Comparison of ENCODE assay signal across 23 cellular contexts in the genomic region with DNA sequence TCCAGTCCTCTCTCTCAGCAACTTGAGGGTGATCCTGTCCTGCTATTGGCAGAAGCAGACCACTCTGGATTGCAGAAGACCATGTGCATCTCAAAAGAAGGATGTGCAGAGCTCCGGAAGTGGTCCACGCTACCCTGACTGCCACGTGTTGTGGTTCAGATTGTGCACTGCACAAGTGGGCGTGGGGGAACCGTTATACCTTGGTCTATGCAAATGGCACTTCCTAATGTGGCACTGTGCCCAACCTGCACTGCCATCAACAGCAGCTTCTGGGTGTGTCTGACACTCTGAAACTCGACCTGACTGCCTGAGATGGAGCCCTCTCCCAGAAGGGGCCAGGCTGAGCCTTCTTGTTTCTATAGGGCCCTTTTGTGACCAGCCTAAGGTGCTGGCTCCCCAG.
DNase-seq lines count a peak whose midpoint lies in the region; ATAC-seq and TF ChIP-seq lines count a peak whose summit lies in the region.
"Had no signal": no experiment of that assay in that cellular context is flagged by ENCODE, and none has a peak within 500 bp of the region (broad histone marks: within the 10 kb centered on the region; RNA-seq: fewer than 3 reads in every experiment).

No MANE protein-coding gene starts in this region.

- no peaks in the 10 kb centered on the region for H4K20me1 ChIP-seq in DND-41 (ENCODE audit: insufficient read depth, low read length)

- H2AFZ ChIP-seq in DND-41 (ENCODE audit: low read depth, low read length): no peak overlapping the region

- DNase-seq in NCI-H524 (lab: John Stamatoyannopoulos, UW) (peak; percentile 17 to 76), NCI-H524 treated with DMSO at 0.1 percent for 48 hours (lab: John Stamatoyannopoulos, UW) (no peak), DND-41 (peak; percentile 9), NAMALWA (ENCODE audit: low spot score) (peak; percentile 36), RPMI8226 (peak; percentile 50), cerebellar cortex (ENCODE audit: low spot score) (no peak), WTC11 (ENCODE audit: low spot score) (no peak), NOMO-1 treated with DMSO at 0.1 percent for 48 hours (lab: John Stamatoyannopoulos, UW; ENCODE audit: unreplicated experiment) (no peak)
- DNase-seq: ACHN; activated CD4-positive, alpha-beta T cell treated with anti-CD3 and anti-CD28 coated beads, Interleukin-2, amount 50 U/mL, for 4 hours; activated CD8-positive, alpha-beta memory T cell treated with anti-CD3 and anti-CD28 coated beads, Interleukin-2, amount 50 U/mL, for 4 hours; activated naive CD4-positive, alpha-beta T cell treated with anti-CD3 and anti-CD28 coated beads for 36 hours; H7; left ventricle myocardium superior; NCI-H1436 treated with DMSO at 0.1 percent for 48 hours; posterior cingulate gyrus; right cardiac atrium; stimulated activated CD4-positive, alpha-beta T cell treated with anti-CD3 and anti-CD28 coated beads, Interleukin-2, amount 100 ng/mL, for 48 hours; upper lobe of right lung had no signal

- H3K36me3 ChIP-seq in DND-41 (ENCODE audit: insufficient read depth, low read length): no peaks in the 10 kb centered on the region
- H3K36me3 ChIP-seq: suprapubic skin, upper lobe of right lung had no signal

- no peak overlapping the region for H3K27ac Mint-ChIP-seq in WTC11
- H3K27ac Mint-ChIP-seq: activated naive CD4-positive, alpha-beta T cell treated with anti-CD3 and anti-CD28 coated beads for 36 hours; activated T-helper 1 cell treated with anti-CD3 and anti-CD28 coated beads, Interleukin-12 subunit alpha, Interleukin-12 subunit beta, Interleukin-2, Interleukin-4 antibody, amounts not matched to agents 30 ng/mL and 10 ng/mL and 1 ng/mL, durations not matched to agents 14 hours and 24 hours and 36 hours; brain had no signal

- no peaks in the 10 kb centered on the region; the same call in 1 of the 2 replicates for H3K27me3 Mint-ChIP-seq in WTC11 (ENCODE audit: low read depth)

- H3K4me3 ChIP-seq in DND-41 (ENCODE audit: low read depth in 1 of 2, low read length in 2 of 2): no peak overlapping the region
- H3K4me3 ChIP-seq: suprapubic skin, upper lobe of right lung had no signal

- no peaks in the 10 kb centered on the region for H3K4me1 Mint-ChIP-seq in WTC11

- H3K4me2 ChIP-seq in DND-41 (ENCODE audit: insufficient read depth, low read length): no peak overlapping the region

- no peaks in the 10 kb centered on the region for H3K9me3 ChIP-seq in DND-41 (ENCODE audit: insufficient read depth, low read length, severe bottlenecking)
- H3K9me3 ChIP-seq: suprapubic skin, upper lobe of right lung had no signal

- H3K4me1 ChIP-seq in DND-41 (ENCODE audit: insufficient read depth, low read length): no peaks in the 10 kb centered on the region
- H3K4me1 ChIP-seq: suprapubic skin, upper lobe of right lung had no signal

- no peak overlapping the region for H3K4me3 Mint-ChIP-seq in WTC11
- H3K4me3 Mint-ChIP-seq: activated naive CD4-positive, alpha-beta T cell treated with anti-CD3 and anti-CD28 coated beads for 36 hours; activated T-helper 1 cell treated with anti-CD3 and anti-CD28 coated beads, Interleukin-12 subunit alpha, Interleukin-12 subunit beta, Interleukin-2, Interleukin-4 antibody, amounts not matched to agents 30 ng/mL and 10 ng/mL and 1 ng/mL, durations not matched to agents 14 hours and 24 hours and 36 hours; brain had no signal

- H3K27me3 ChIP-seq in DND-41 (ENCODE audit: insufficient read depth, low read length, poor library complexity): no peaks in the 10 kb centered on the region
- H3K27me3 ChIP-seq: upper lobe of right lung had no signal

- TF ChIP-seq CTCF in DND-41 (IDR thresholded peaks at IDR 0.05; ENCODE audit: borderline replicate concordance, extremely low read depth, low read length, poor library complexity, severe bottlenecking) (no peak), WTC11 (IDR thresholded peaks at IDR 0.05) (no peak)

- H3K9ac ChIP-seq in DND-41 (ENCODE audit: low read depth, low read length): no peak overlapping the region

- ATAC-seq in DND-41 (ENCODE audit: insufficient read depth, low read depth): peak; percentile 48; the same call in 1 of the 3 replicates
- no peak for ATAC-seq in WTC11
- ATAC-seq: left ventricle myocardium superior, right cardiac atrium, upper lobe of right lung had no signal

- no peak overlapping the region for H3K27ac ChIP-seq in DND-41 (ENCODE audit: low read length)
- H3K27ac ChIP-seq: C4-2B, suprapubic skin, upper lobe of right lung had no signal

- no peaks in the 10 kb centered on the region for H3K79me2 ChIP-seq in DND-41 (ENCODE audit: insufficient read depth, low read length)

- no peaks in the 10 kb centered on the region for H3K36me3 Mint-ChIP-seq in WTC11
- H3K36me3 Mint-ChIP-seq: brain had no signal

- POLR2A ChIA-PET in WTC11 (lab: Charles Lee): no interaction called here

- CTCF ChIA-PET in WTC11 (lab: Charles Lee): no interaction called here

- peaks cover 5% of the 10 kb centered on the region; the same call in 1 of the 2 replicates for H3K9me3 Mint-ChIP-seq in WTC11
- H3K9me3 Mint-ChIP-seq: activated naive CD4-positive, alpha-beta T cell treated with anti-CD3 and anti-CD28 coated beads for 36 hours; activated T-helper 1 cell treated with anti-CD3 and anti-CD28 coated beads, Interleukin-12 subunit alpha, Interleukin-12 subunit beta, Interleukin-2, Interleukin-4 antibody, amounts not matched to agents 30 ng/mL and 10 ng/mL and 1 ng/mL, durations not matched to agents 14 hours and 24 hours and 36 hours had no signal

TF ChIP-seq in WTC11, 78 proteins besides CTCF, POLR2A, EP300 and RAD21 (continues in another document):
- TF ChIP-seq GRHL2 (CRISPR knock-in tag; IDR thresholded peaks at IDR 0.05; ENCODE audit: insufficient replicate concordance, severe bottlenecking): no peak
- no peak for TF ChIP-seq NR1H2 (CRISPR knock-in tag; IDR thresholded peaks at IDR 0.05)
- no peak for TF ChIP-seq MYBL2 (CRISPR knock-in tag; IDR thresholded peaks at IDR 0.05)
- TF ChIP-seq ATF2 (CRISPR knock-in tag; IDR thresholded peaks at IDR 0.05; ENCODE audit: borderline replicate concordance, low read depth): no peak
- TF ChIP-seq FOXK1 (CRISPR knock-in tag; IDR thresholded peaks at IDR 0.05): no peak
- no peak for TF ChIP-seq ZBTB21 (CRISPR knock-in tag; IDR thresholded peaks at IDR 0.05; ENCODE audit: borderline replicate concordance)
- TF ChIP-seq CREB1 (CRISPR knock-in tag; IDR thresholded peaks at IDR 0.05): no peak
- TF ChIP-seq, protein P1, sequence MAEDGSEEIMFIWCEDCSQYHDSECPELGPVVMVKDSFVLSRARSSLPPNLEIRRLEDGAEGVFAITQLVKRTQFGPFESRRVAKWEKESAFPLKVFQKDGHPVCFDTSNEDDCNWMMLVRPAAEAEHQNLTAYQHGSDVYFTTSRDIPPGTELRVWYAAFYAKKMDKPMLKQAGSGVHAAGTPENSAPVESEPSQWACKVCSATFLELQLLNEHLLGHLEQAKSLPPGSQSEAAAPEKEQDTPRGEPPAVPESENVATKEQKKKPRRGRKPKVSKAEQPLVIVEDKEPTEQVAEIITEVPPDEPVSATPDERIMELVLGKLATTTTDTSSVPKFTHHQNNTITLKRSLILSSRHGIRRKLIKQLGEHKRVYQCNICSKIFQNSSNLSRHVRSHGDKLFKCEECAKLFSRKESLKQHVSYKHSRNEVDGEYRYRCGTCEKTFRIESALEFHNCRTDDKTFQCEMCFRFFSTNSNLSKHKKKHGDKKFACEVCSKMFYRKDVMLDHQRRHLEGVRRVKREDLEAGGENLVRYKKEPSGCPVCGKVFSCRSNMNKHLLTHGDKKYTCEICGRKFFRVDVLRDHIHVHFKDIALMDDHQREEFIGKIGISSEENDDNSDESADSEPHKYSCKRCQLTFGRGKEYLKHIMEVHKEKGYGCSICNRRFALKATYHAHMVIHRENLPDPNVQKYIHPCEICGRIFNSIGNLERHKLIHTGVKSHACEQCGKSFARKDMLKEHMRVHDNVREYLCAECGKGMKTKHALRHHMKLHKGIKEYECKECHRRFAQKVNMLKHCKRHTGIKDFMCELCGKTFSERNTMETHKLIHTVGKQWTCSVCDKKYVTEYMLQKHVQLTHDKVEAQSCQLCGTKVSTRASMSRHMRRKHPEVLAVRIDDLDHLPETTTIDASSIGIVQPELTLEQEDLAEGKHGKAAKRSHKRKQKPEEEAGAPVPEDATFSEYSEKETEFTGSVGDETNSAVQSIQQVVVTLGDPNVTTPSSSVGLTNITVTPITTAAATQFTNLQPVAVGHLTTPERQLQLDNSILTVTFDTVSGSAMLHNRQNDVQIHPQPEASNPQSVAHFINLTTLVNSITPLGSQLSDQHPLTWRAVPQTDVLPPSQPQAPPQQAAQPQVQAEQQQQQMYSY (CRISPR knock-in tag; IDR thresholded peaks at IDR 0.05): no peak
- no peak for TF ChIP-seq ETV6 (CRISPR knock-in tag; IDR thresholded peaks at IDR 0.05)
- TF ChIP-seq FOXP1 (CRISPR knock-in tag; IDR thresholded peaks at IDR 0.05; ENCODE audit: borderline replicate concordance): no peak
- no peak for TF ChIP-seq ATF1 (CRISPR knock-in tag; IDR thresholded peaks at IDR 0.05)
- TF ChIP-seq, protein P2, sequence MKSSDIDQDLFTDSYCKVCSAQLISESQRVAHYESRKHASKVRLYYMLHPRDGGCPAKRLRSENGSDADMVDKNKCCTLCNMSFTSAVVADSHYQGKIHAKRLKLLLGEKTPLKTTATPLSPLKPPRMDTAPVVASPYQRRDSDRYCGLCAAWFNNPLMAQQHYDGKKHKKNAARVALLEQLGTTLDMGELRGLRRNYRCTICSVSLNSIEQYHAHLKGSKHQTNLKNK (CRISPR knock-in tag; IDR thresholded peaks at IDR 0.05): no peak
- TF ChIP-seq HMGA2 (CRISPR knock-in tag; IDR thresholded peaks at IDR 0.05): no peak
- no peak for TF ChIP-seq CBFB (CRISPR knock-in tag; IDR thresholded peaks at IDR 0.05; ENCODE audit: low read depth)

Comparison
In these comparisons a context has a peak if more than half of its experiments do, and no peak if none do; other contexts are left out.
1. DNase-seq: peak in NCI-H524 (2 of 2), DND-41 (single experiment), NAMALWA (single experiment) and RPMI8226 (single experiment); none in NCI-H524 treated with DMSO at 0.1 percent for 48 hours (single experiment), cerebellar cortex (single experiment), WTC11 (single experiment) and NOMO-1 treated with DMSO at 0.1 percent for 48 hours (single experiment).